ENCODE assay signal across 1 cellular context in the genomic region with DNA sequence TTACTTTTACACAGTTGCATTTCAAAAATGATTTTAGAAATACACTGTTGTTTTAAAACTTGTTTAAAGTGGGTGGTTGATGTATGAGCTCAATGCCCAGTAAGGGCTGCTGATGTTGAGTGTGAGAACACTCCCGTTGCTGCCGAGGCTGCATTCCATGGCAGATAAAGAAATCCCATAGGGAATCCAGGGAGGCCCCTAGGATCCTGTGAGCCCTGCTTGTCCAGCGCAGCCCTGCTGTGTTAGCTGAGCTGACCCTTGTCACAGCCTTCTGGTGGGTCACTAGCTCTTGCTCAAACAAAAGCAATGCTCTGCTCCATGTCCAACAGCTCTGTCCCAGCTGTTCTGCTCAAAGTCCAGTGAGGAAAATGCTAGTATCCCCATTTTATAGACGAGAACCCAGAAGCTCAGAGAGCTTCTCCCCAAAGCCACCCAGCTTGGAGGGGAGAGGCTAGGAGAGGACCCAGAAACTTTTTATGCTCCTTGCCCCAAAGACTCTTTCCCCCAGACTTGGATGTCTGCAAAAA.
TF ChIP-seq lines count a peak whose summit lies in the region.

No MANE protein-coding gene starts in this region.

TF ChIP-seq in SK-N-SH, 30 proteins besides CTCF, POLR2A, EP300 and RAD21 (continued from another document):
- no peak for TF ChIP-seq EZH2phosphoT487 (IDR thresholded peaks at IDR 0.05; ENCODE audit: borderline replicate concordance, low read depth)
- no peak for TF ChIP-seq FOSL2 (IDR thresholded peaks at IDR 0.05; ENCODE audit: borderline replicate concordance, low read depth)
- TF ChIP-seq TAF1 (IDR thresholded peaks at IDR 0.05; ENCODE audit: borderline replicate concordance, low read depth, low read length), result no peak
